1 cellular context compared by ENCODE assay signal in the genomic region with DNA sequence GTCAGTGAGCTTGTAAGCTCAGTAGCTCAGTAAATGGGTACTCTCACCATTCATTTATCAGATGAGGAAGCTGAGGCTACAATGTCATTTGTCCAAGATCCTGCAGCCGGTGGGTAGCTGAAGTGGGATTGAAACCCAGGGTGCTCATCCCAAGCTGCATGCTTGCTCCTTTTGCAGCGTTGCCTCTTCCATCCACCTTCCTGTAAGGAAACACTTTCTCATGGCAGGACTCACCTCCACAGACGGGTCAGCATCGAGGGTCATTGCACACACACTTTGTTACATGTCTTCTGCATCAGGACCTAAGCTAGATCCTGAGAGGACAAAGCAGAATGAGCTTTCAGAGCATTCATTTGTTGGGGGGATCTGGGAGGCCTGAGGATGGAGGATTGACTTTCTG.
TF ChIP-seq lines count a peak whose summit lies in the region.

No MANE protein-coding gene starts in this region.

TF ChIP-seq in H1, 55 proteins besides CTCF, POLR2A, EP300 and RAD21 (continued from another document):
- TF ChIP-seq, protein P1, sequence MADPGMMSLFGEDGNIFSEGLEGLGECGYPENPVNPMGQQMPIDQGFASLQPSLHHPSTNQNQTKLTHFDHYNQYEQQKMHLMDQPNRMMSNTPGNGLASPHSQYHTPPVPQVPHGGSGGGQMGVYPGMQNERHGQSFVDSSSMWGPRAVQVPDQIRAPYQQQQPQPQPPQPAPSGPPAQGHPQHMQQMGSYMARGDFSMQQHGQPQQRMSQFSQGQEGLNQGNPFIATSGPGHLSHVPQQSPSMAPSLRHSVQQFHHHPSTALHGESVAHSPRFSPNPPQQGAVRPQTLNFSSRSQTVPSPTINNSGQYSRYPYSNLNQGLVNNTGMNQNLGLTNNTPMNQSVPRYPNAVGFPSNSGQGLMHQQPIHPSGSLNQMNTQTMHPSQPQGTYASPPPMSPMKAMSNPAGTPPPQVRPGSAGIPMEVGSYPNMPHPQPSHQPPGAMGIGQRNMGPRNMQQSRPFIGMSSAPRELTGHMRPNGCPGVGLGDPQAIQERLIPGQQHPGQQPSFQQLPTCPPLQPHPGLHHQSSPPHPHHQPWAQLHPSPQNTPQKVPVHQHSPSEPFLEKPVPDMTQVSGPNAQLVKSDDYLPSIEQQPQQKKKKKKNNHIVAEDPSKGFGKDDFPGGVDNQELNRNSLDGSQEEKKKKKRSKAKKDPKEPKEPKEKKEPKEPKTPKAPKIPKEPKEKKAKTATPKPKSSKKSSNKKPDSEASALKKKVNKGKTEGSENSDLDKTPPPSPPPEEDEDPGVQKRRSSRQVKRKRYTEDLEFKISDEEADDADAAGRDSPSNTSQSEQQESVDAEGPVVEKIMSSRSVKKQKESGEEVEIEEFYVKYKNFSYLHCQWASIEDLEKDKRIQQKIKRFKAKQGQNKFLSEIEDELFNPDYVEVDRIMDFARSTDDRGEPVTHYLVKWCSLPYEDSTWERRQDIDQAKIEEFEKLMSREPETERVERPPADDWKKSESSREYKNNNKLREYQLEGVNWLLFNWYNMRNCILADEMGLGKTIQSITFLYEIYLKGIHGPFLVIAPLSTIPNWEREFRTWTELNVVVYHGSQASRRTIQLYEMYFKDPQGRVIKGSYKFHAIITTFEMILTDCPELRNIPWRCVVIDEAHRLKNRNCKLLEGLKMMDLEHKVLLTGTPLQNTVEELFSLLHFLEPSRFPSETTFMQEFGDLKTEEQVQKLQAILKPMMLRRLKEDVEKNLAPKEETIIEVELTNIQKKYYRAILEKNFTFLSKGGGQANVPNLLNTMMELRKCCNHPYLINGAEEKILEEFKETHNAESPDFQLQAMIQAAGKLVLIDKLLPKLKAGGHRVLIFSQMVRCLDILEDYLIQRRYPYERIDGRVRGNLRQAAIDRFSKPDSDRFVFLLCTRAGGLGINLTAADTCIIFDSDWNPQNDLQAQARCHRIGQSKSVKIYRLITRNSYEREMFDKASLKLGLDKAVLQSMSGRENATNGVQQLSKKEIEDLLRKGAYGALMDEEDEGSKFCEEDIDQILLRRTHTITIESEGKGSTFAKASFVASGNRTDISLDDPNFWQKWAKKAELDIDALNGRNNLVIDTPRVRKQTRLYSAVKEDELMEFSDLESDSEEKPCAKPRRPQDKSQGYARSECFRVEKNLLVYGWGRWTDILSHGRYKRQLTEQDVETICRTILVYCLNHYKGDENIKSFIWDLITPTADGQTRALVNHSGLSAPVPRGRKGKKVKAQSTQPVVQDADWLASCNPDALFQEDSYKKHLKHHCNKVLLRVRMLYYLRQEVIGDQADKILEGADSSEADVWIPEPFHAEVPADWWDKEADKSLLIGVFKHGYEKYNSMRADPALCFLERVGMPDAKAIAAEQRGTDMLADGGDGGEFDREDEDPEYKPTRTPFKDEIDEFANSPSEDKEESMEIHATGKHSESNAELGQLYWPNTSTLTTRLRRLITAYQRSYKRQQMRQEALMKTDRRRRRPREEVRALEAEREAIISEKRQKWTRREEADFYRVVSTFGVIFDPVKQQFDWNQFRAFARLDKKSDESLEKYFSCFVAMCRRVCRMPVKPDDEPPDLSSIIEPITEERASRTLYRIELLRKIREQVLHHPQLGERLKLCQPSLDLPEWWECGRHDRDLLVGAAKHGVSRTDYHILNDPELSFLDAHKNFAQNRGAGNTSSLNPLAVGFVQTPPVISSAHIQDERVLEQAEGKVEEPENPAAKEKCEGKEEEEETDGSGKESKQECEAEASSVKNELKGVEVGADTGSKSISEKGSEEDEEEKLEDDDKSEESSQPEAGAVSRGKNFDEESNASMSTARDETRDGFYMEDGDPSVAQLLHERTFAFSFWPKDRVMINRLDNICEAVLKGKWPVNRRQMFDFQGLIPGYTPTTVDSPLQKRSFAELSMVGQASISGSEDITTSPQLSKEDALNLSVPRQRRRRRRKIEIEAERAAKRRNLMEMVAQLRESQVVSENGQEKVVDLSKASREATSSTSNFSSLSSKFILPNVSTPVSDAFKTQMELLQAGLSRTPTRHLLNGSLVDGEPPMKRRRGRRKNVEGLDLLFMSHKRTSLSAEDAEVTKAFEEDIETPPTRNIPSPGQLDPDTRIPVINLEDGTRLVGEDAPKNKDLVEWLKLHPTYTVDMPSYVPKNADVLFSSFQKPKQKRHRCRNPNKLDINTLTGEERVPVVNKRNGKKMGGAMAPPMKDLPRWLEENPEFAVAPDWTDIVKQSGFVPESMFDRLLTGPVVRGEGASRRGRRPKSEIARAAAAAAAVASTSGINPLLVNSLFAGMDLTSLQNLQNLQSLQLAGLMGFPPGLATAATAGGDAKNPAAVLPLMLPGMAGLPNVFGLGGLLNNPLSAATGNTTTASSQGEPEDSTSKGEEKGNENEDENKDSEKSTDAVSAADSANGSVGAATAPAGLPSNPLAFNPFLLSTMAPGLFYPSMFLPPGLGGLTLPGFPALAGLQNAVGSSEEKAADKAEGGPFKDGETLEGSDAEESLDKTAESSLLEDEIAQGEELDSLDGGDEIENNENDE (IDR thresholded peaks at IDR 0.05; ENCODE audit: insufficient replicate concordance, low read length), result no peak
- no peak for TF ChIP-seq SRF (IDR thresholded peaks at IDR 0.05; ENCODE audit: low read depth, low read length)
- no peak for TF ChIP-seq SIRT6 (IDR thresholded peaks at IDR 0.05; ENCODE audit: low read length)
- no peak for TF ChIP-seq MAFK (IDR thresholded peaks at IDR 0.05; ENCODE audit: low read depth, low read length)
- no peak for TF ChIP-seq BRCA1 (IDR thresholded peaks at IDR 0.05; ENCODE audit: low read depth, low read length)
- TF ChIP-seq, protein P2, sequence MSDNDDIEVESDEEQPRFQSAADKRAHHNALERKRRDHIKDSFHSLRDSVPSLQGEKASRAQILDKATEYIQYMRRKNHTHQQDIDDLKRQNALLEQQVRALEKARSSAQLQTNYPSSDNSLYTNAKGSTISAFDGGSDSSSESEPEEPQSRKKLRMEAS (IDR thresholded peaks at IDR 0.05), result no peak
- no peak for TF ChIP-seq JUND (IDR thresholded peaks at IDR 0.05; ENCODE audit: low read length)
- TF ChIP-seq POU5F1 (IDR thresholded peaks at IDR 0.05; ENCODE audit: low read depth, low read length), result no peak
- no peak for TF ChIP-seq HDAC6 (IDR thresholded peaks at IDR 0.05; ENCODE audit: low read depth, low read length)
- TF ChIP-seq ATF3 (IDR thresholded peaks at IDR 0.05; ENCODE audit: insufficient read depth, low read depth, low read length), result no peak
- TF ChIP-seq NANOG (IDR thresholded peaks at IDR 0.05; ENCODE audit: insufficient read depth, low read depth, low read length, poor library complexity, severe bottlenecking), result no peak
- TF ChIP-seq POLR2AphosphoS5 (IDR thresholded peaks at IDR 0.05; ENCODE audit: low read depth, low read length), result no peak
- TF ChIP-seq ZNF274 (IDR thresholded peaks at IDR 0.05; ENCODE audit: borderline replicate concordance, extremely low read depth, low read length), result no peak
- TF ChIP-seq TAF1 (IDR thresholded peaks at IDR 0.05; ENCODE audit: low read depth, low read length), result no peak
- TF ChIP-seq KDM1A (IDR thresholded peaks at IDR 0.05; ENCODE audit: borderline replicate concordance, low read length), result no peak
